In the genomic region with DNA sequence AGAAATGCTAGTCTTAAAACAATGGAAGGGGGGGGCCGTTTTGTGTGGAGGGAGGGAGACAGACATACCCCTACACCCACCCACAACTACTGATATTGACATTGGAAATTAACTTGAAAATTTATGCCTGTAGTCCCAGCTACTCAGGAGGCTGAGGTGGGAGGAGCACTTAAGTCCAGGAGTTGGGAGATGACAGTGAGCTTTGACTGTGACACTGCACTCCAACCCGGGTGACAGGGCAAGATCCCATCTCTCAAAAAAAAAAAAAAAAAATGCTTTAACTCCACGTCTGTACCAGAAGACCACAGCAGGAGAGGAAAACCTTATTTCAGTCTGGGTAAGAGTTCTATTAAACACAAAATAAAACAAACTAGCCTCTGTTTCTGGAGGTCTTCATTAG, we compare ENCODE assay signal across 1 cellular context.
TF ChIP-seq lines count a peak whose summit lies in the region.

No MANE protein-coding gene starts in this region.

TF ChIP-seq in GM23338, 12 proteins besides CTCF, POLR2A, EP300 and RAD21:
- TF ChIP-seq ZNF462 (CRISPR knock-in tag; IDR thresholded peaks at IDR 0.05) (no peak), NANOG (IDR thresholded peaks at IDR 0.05; ENCODE audit: borderline replicate concordance) (no peak), ZNF114 (CRISPR knock-in tag; IDR thresholded peaks at IDR 0.05) (no peak), POLR2AphosphoS5 (IDR thresholded peaks at IDR 0.05; ENCODE audit: low read depth) (no peak), ETS1 (IDR thresholded peaks at IDR 0.05) (no peak), EZH2 (IDR thresholded peaks at IDR 0.05; ENCODE audit: low read depth, unreplicated experiment) (no peak), EZH2phosphoT487 (IDR thresholded peaks at IDR 0.05; ENCODE audit: unreplicated experiment) (no peak), JUNB (IDR thresholded peaks at IDR 0.05; ENCODE audit: unreplicated experiment) (no peak)
- TF ChIP-seq, protein P1, sequence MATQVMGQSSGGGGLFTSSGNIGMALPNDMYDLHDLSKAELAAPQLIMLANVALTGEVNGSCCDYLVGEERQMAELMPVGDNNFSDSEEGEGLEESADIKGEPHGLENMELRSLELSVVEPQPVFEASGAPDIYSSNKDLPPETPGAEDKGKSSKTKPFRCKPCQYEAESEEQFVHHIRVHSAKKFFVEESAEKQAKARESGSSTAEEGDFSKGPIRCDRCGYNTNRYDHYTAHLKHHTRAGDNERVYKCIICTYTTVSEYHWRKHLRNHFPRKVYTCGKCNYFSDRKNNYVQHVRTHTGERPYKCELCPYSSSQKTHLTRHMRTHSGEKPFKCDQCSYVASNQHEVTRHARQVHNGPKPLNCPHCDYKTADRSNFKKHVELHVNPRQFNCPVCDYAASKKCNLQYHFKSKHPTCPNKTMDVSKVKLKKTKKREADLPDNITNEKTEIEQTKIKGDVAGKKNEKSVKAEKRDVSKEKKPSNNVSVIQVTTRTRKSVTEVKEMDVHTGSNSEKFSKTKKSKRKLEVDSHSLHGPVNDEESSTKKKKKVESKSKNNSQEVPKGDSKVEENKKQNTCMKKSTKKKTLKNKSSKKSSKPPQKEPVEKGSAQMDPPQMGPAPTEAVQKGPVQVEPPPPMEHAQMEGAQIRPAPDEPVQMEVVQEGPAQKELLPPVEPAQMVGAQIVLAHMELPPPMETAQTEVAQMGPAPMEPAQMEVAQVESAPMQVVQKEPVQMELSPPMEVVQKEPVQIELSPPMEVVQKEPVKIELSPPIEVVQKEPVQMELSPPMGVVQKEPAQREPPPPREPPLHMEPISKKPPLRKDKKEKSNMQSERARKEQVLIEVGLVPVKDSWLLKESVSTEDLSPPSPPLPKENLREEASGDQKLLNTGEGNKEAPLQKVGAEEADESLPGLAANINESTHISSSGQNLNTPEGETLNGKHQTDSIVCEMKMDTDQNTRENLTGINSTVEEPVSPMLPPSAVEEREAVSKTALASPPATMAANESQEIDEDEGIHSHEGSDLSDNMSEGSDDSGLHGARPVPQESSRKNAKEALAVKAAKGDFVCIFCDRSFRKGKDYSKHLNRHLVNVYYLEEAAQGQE (IDR thresholded peaks at IDR 0.05; ENCODE audit: unreplicated experiment): no peak
